ENCODE assay signal across 31 cellular contexts in the genomic region with DNA sequence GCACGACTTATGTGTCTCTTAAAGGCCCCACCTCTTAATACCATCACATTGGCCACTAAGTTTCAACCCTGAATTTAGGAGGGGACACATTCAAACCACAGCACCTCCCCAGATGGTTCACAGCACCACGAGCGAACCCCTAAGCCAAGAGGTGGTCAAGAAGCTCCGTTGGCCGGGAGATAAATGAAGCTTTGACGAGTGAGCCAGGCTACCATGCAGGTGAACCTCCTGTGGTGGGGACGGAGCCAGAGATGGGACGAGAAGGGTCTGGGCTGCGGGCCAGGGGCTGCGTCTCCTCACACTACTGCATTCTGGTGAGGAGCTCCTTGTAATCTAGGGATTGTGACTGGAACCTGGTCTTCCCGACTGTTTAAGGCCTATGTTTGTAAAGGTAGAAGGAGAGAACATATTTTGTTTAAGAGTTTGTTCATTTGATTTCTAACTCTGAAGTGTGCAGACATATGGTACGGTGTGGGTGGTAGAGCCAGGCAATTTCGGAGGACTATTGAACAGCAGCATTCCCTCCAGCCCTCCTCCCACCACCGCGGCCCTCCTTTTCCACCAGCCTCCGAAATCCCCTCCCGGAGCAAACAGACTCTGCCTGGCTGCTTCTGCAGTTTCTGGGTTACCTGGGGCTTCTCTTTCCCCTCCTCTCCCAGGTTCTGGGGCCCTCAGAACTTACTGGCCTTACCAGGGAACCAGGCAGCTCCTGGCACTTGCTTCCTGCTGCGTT. TPM values are rescaled to one million over a fixed set of nuclear protein-coding genes. Genes with fewer than 3 reads are reported as not detected.
DNase-seq lines count a peak whose midpoint lies in the region; ATAC-seq, FAIRE-seq and TF ChIP-seq lines count a peak whose summit lies in the region.
"Had no signal": no experiment of that assay in that cellular context is flagged by ENCODE, and none has a peak within 500 bp of the region (broad histone marks: within the 10 kb centered on the region; RNA-seq: fewer than 3 reads in every experiment).

No MANE protein-coding gene starts in this region.

- no peak overlapping the region for H4K5ac ChIP-seq in H1 (ENCODE audit: insufficient read length, low read depth, low read length)

- H3K36me3 ChIP-seq in bronchial epithelial cell (ENCODE audit: control insufficient read depth, insufficient read depth, low read length) (no peaks in the 10 kb centered on the region), H1 (ENCODE audit: control insufficient read depth in 2 of 4, insufficient read depth in 4 of 4, low read length in 3 of 4) (no peaks in the 10 kb centered on the region), neuronal stem cell (replicated peaks in 1 of 2; ENCODE audit: control insufficient read depth in 2 of 2, insufficient read depth in 2 of 2, low read length in 2 of 2) (no peaks in the 10 kb centered on the region), heart left ventricle (no peaks in the 10 kb centered on the region)
- H3K36me3 ChIP-seq: BE2C, BLaER1 had no signal

- H3K4me2 ChIP-seq in H1 (ENCODE audit: insufficient read depth in 1 of 2, low read depth in 2 of 2, low read length in 2 of 2) (no peak overlapping the region), neuronal stem cell (ENCODE audit: insufficient read depth, low read length, poor library complexity, severe bottlenecking) (no peak overlapping the region)
- H3K4me2 ChIP-seq: BLaER1 had no signal

- no peak overlapping the region for H2AFZ ChIP-seq in H1 (ENCODE audit: low read length)
- no peak overlapping the region for H2AFZ ChIP-seq in neuronal stem cell (ENCODE audit: low read length)

- CTCF ChIA-PET in H1 (lab: Charles Lee; ENCODE audit: partially characterized antibody) = no interaction called here

- no peaks in the 10 kb centered on the region for H4K20me1 ChIP-seq in H1 (replicated peaks in 1 of 2; ENCODE audit: control insufficient read depth in 1 of 2, insufficient read depth in 2 of 2, low read length in 2 of 2)
- H4K20me1 ChIP-seq: BLaER1 had no signal

- H3K79me1 ChIP-seq in H1 (ENCODE audit: low read depth, low read length) (no peaks in the 10 kb centered on the region), neuronal stem cell (ENCODE audit: low read depth, low read length) (no peaks in the 10 kb centered on the region)

- H2BK15ac ChIP-seq in H1 (ENCODE audit: low read length) (0 out of 2 replicates have a peak overlapping the region, but pooled peaks have one; percentile 49), neuronal stem cell (ENCODE audit: low read length) (peak overlapping the region; percentile 33)

- H4K8ac ChIP-seq in H1 (ENCODE audit: extremely low read depth, insufficient read depth, low read length) = no peak overlapping the region
- no peak overlapping the region for H4K8ac ChIP-seq in neuronal stem cell (ENCODE audit: low read depth, low read length)

- H3K4me3 ChIP-seq in bronchial epithelial cell (ENCODE audit: low read depth, low read length) (no peak overlapping the region), H1 (ENCODE audit: extremely low read depth in 1 of 4, insufficient read depth in 2 of 4, low read depth in 3 of 4, low read length in 4 of 4) (no peak overlapping the region), neuronal stem cell (ENCODE audit: low read length in 2 of 2) (no peak overlapping the region), heart left ventricle (no peak overlapping the region)
- H3K4me3 ChIP-seq: BLaER1, GM12878 had no signal

- no peak overlapping the region for H3K56ac ChIP-seq in H1 (replicated peaks; ENCODE audit: insufficient read length, low read depth, low read length)

- ATAC-seq in heart left ventricle = no peak
- ATAC-seq: GM12878 had no signal

- H3K27ac ChIP-seq in H1 (ENCODE audit: low read depth, low read length) (no peak overlapping the region), neuronal stem cell (replicated peaks; ENCODE audit: low read length) (no peak overlapping the region), heart left ventricle (no peak overlapping the region)
- H3K27ac ChIP-seq: BLaER1 had no signal

- H3K23ac ChIP-seq in H1 (ENCODE audit: insufficient read length) = no peak overlapping the region
- no peak overlapping the region for H3K23ac ChIP-seq in neuronal stem cell (ENCODE audit: low read depth, low read length, poor library complexity)

- H3K23me2 ChIP-seq in H1 (ENCODE audit: low read depth, low read length) = no peaks in the 10 kb centered on the region

- no peak for TF ChIP-seq CTCF in bronchial epithelial cell (IDR thresholded peaks at IDR 0.05; ENCODE audit: insufficient read depth, low read length, severe bottlenecking)
- no peak for TF ChIP-seq CTCF in H1 (IDR thresholded peaks at IDR 0.05; ENCODE audit: control extremely low read depth in 1 of 3, insufficient read depth in 1 of 3, low read depth in 1 of 3, low read length in 3 of 3)
- TF ChIP-seq CTCF in heart left ventricle (IDR thresholded peaks at IDR 0.05) = no peak

- 0 out of 2 replicates have a peak overlapping the region, but pooled peaks have one; percentile 79 for H2AK5ac ChIP-seq in H1 (ENCODE audit: low read depth, low read length)
- H2AK5ac ChIP-seq in neuronal stem cell (ENCODE audit: low read depth, low read length) = no peak overlapping the region

- intact Hi-C loops in heart left ventricle (cut with DNase I) = no loop called here

- H4K91ac ChIP-seq in H1 (replicated peaks; ENCODE audit: insufficient read length, low read length) (no peak overlapping the region), neuronal stem cell (ENCODE audit: low read depth, low read length, poor library complexity) (no peak overlapping the region)

- TF ChIP-seq EP300 in H1 (IDR thresholded peaks at IDR 0.05; ENCODE audit: borderline replicate concordance in 1 of 2, low read depth in 2 of 2, low read length in 2 of 2) = no peak

- H3K4me1 ChIP-seq in H1 (replicated peaks in 1 of 4; ENCODE audit: control insufficient read depth in 3 of 4, insufficient read depth in 4 of 4, low read length in 3 of 4) (peaks cover 0 to 9% (median 4%) of the 10 kb centered on the region in 4 experiments; a peak in 4 of 7 replicates), neuronal stem cell (ENCODE audit: control insufficient read depth in 2 of 2, insufficient read depth in 1 of 2, low read depth in 1 of 2, low read length in 2 of 2) (peaks cover 0 to 3% of the 10 kb centered on the region in 2 donors), heart left ventricle (peaks cover 0 to 10% (median 0%) of the 10 kb centered on the region in 12 donors)
- H3K4me1 ChIP-seq: BE2C had no signal

- no peak for TF ChIP-seq POLR2A in H1 (IDR thresholded peaks at IDR 0.05; ENCODE audit: control extremely low read depth in 1 of 2, low read depth in 2 of 2, low read length in 2 of 2)
- no peak for TF ChIP-seq POLR2A in heart left ventricle (IDR thresholded peaks at IDR 0.05)

- H3K27me3 ChIP-seq in bronchial epithelial cell (ENCODE audit: control insufficient read depth, insufficient read depth, low read length) (no peaks in the 10 kb centered on the region), H1 (replicated peaks in 1 of 4; ENCODE audit: control insufficient read depth in 3 of 4, extremely low read depth in 1 of 4, insufficient read depth in 3 of 4, low read length in 3 of 4) (no peaks in the 10 kb centered on the region), neuronal stem cell (ENCODE audit: control insufficient read depth in 3 of 3, insufficient read depth in 3 of 3, low read depth in 1 of 3, low read length in 3 of 3) (no peaks in the 10 kb centered on the region), heart left ventricle (no peaks in the 10 kb centered on the region)
- H3K27me3 ChIP-seq: BE2C, BLaER1 had no signal

- H3K79me2 ChIP-seq in H1 (ENCODE audit: control insufficient read depth in 1 of 2, insufficient read depth in 2 of 2, low read length in 2 of 2) = no peaks in the 10 kb centered on the region

- H3K9me3 ChIP-seq in H1 (ENCODE audit: insufficient read depth in 2 of 2, low read depth in 1 of 2, low read length in 1 of 2) = no peaks in the 10 kb centered on the region
- H3K9me3 ChIP-seq in neuronal stem cell (replicated peaks in 1 of 2; ENCODE audit: control insufficient read depth in 2 of 2, insufficient read depth in 1 of 2, low read depth in 1 of 2, low read length in 2 of 2) = peaks cover 0 to 5% of the 10 kb centered on the region in 2 donors
- peaks cover 0 to 7% (median 0%) of the 10 kb centered on the region in 12 donors for H3K9me3 ChIP-seq in heart left ventricle
- H3K9me3 ChIP-seq: BE2C, BLaER1 had no signal

- H2BK5ac ChIP-seq in H1 (ENCODE audit: low read depth, low read length) (no peak overlapping the region), neuronal stem cell (ENCODE audit: low read length) (no peak overlapping the region)

- no peak overlapping the region for H2BK120ac ChIP-seq in H1 (replicated peaks; ENCODE audit: low read depth, low read length)
- no peak overlapping the region for H2BK120ac ChIP-seq in neuronal stem cell (ENCODE audit: low read depth, low read length)

- no peak for DNase-seq in bronchial epithelial cell (ENCODE audit: low read depth)
- DNase-seq in H1 (ENCODE audit: low read depth in 1 of 2, low spot score in 2 of 2) = peak in 1 of 2 experiments; percentile 24
- no peak for DNase-seq in neuronal stem cell (ENCODE audit: low spot score)
- no peak for DNase-seq in NCI-H2227 treated with DMSO at 0.1 percent for 48 hours (lab: John Stamatoyannopoulos, UW)
- no peak for DNase-seq in cerebellar nuclear complex (lab: John Stamatoyannopoulos, UW)
- no peak for DNase-seq in AG08395 (ENCODE audit: low spot score)
- no peak for DNase-seq in heart left ventricle
- DNase-seq: 8988T; ACHN; AML-193; BE2C; C1 segment of cervical spinal cord; CD4-positive, alpha-beta memory T cell; CD4-positive, CD25-positive, alpha-beta regulatory T cell; CD8-positive, alpha-beta memory T cell; COR-L47; DMS 273 treated with DMSO at 0.1 percent for 48 hours; DMS153; DMS53; DMS79; DND-41; EL; GDM1 had no signal

- no peak overlapping the region for H3K4ac ChIP-seq in H1 (replicated peaks; ENCODE audit: insufficient read length, low read depth, low read length)
- no peak overlapping the region for H3K4ac ChIP-seq in neuronal stem cell (ENCODE audit: low read length)

- H3K9ac ChIP-seq in H1 (replicated peaks in 1 of 4; ENCODE audit: extremely low read depth in 1 of 4, low read depth in 3 of 4, low read length in 3 of 4) (no peak overlapping the region), neuronal stem cell (ENCODE audit: low read depth, low read length, poor library complexity) (no peak overlapping the region)
- H3K9ac ChIP-seq: BLaER1 had no signal

- H3K18ac ChIP-seq in H1 (ENCODE audit: extremely low read depth, low read length) = no peak overlapping the region
- peak overlapping the region; percentile 16 for H3K18ac ChIP-seq in neuronal stem cell (ENCODE audit: low read length)

- no peak overlapping the region for H2BK20ac ChIP-seq in H1 (ENCODE audit: low read length)

- POLR2A ChIA-PET in H1 (lab: Charles Lee; ENCODE audit: partially characterized antibody) = no interaction called here

- no peak for TF ChIP-seq RAD21 in H1 (IDR thresholded peaks at IDR 0.05 in 1 of 2, conservative IDR thresholded peaks at IDR 0.05 in 1 of 2; ENCODE audit: low read depth in 2 of 2, low read length in 2 of 2)

- WGBS in H1 (ENCODE audit: extremely low coverage in 1 of 2, insufficient coverage in 1 of 2, insufficient read length in 1 of 2, insufficient replicate concordance in 2 of 2, low coverage in 1 of 2, low lambda C conversion rate in 2 of 2, missing lambda C conversion rate in 1 of 2), 2 experiments = 88% methylated on average over 18 of the region's 18 CpGs; no CpG with 5 or more reads in 1 of the 2 experiments
- no CpG with 5 or more reads among the region's 18 CpGs for WGBS in neuronal stem cell (ENCODE audit: extremely low coverage in 2 of 2, insufficient read length in 2 of 2, insufficient replicate concordance in 1 of 2), 2 donors
- 89 to 94% (median 90%) methylated on average over 18 of the region's 18 CpGs for WGBS in heart left ventricle, 4 donors

- FAIRE-seq in bronchial epithelial cell (lab: Jason Lieb, UNC) = peak; percentile 18
- FAIRE-seq in H1 (lab: Jason Lieb, UNC) = no peak
- FAIRE-seq: A204.1, GM12878, GM12892, GM18507 had no signal

- H2BK12ac ChIP-seq in H1 (ENCODE audit: low read depth, low read length) (no peak overlapping the region), neuronal stem cell (ENCODE audit: low read length) (no peak overlapping the region)

- H3K14ac ChIP-seq in H1 (ENCODE audit: insufficient read length) (no peak overlapping the region), neuronal stem cell (ENCODE audit: low read length) (no peak overlapping the region)

RNA-seq across cellular contexts. Expression of a gene that starts 31.3 kb away (rescaled TPM):
- not detected in 2 replicates for total RNA-seq in bronchial epithelial cell
- 0.08 and 0.15 TPM in 2 replicates for total RNA-seq in H1 (2021; fragmentation: NEBNext Ultra II Directional; extraction: Animal tissue kit (Norgen Biotek cat#: 25700))
- 0.11 and 0.17 TPM in 2 replicates for polyA plus RNA-seq in H1 (2011; rRNA removed)
- 0.09 TPM for polyA plus RNA-seq in H1 (2011; cell fraction: cytosol; rRNA removed)
- polyA plus RNA-seq in H1 (2011; cell fraction: nucleus; rRNA removed) = 0.10 TPM
- 0.07 to 0.17 TPM (median 0.09 TPM) in 4 replicates for polyA plus RNA-seq in H1 (2012, experiment 1 of 2)
- polyA plus RNA-seq in H1 (2012, experiment 2 of 2) = 0.04 TPM
- 0.12 TPM for polyA plus RNA-seq in H1 (2013, experiment 1 of 2)
- 0.11 TPM for polyA plus RNA-seq in H1 (2013, experiment 2 of 2)
- polyA minus RNA-seq in H1 (2011; rRNA and poly(A)+ RNA removed) = 0.22 TPM in 2 replicates
- polyA minus RNA-seq in H1 (2011; cell fraction: cytosol; rRNA and poly(A)+ RNA removed) = 0.22 TPM
- polyA minus RNA-seq in H1 (2011; cell fraction: nucleus; rRNA and poly(A)+ RNA removed) = 0.20 TPM
- 0.01 TPM for polyA plus RNA-seq in neuronal stem cell (2013, experiment 1 of 2)
- 0.01 TPM for polyA plus RNA-seq in neuronal stem cell (2013, experiment 2 of 2)
- under 1 TPM in 3 of 9 donors, not detected in 6; 0.05 to 0.18 (median 0.07) TPM for total RNA-seq in heart left ventricle
- not detected for polyA plus RNA-seq in heart left ventricle
- total RNA-seq: CD4-positive, CD25-positive, alpha-beta regulatory T cell; G401; GM12878 had no signal
- polyA plus RNA-seq: AG04450; CD14-positive monocyte; CD8-positive, alpha-beta memory T cell; GM12878 had no signal
